ENCODE assay signal across 1 cellular context in the genomic region with DNA sequence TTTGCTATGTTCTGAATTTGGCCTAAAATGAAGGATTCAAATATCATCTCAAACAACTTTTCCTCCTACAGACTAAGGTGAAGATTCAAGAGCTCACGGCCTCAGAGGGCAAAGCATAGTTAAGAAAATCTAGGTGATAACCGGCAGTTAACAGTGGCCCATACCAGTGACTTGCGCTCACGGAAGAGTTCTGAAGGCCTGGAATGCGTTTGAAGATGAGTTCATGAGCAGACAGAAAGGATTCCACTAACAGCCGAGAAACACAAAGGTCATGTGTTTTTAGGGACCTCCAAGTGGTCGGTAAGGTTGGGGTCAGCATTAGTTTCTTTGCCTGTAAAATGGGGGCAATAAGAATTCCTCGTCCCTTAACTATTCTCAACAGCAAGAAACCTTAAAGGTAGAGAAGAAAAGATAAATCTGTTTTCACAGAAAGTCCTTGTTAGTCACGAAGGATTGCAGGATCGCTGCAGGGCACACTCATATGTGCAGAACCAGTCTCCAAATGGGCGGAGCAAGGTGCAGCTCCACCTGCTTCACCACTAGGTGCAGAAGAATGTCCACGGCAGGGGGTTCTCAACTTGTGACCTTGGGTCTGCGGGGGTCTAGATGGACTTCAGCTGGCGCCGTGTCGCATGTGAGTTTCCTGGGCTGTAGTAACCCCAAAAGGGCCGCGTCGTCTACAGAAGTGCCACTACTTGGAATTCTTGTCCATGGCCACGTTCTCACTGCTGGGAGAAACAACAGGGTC.
A peak's percentile ranks its signal among the peaks of the same experiment; 100 is the strongest.
TF ChIP-seq lines count a peak whose summit lies in the region.

No MANE protein-coding gene starts in this region.

TF ChIP-seq in GM12878, 131 proteins besides CTCF, POLR2A, EP300 and RAD21 (continued from another document):
- TF ChIP-seq, protein P1, sequence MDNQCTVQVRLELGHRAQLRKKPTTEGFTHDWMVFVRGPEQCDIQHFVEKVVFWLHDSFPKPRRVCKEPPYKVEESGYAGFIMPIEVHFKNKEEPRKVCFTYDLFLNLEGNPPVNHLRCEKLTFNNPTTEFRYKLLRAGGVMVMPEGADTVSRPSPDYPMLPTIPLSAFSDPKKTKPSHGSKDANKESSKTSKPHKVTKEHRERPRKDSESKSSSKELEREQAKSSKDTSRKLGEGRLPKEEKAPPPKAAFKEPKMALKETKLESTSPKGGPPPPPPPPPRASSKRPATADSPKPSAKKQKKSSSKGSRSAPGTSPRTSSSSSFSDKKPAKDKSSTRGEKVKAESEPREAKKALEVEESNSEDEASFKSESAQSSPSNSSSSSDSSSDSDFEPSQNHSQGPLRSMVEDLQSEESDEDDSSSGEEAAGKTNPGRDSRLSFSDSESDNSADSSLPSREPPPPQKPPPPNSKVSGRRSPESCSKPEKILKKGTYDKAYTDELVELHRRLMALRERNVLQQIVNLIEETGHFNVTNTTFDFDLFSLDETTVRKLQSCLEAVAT (IDR thresholded peaks at IDR 0.05), result 0 out of 2 replicates have a peak, but pooled peaks have one; percentile 66
- TF ChIP-seq KAT2A (conservative IDR thresholded peaks at IDR 0.05; ENCODE audit: control insufficient read depth, low read depth, low read length) (no peak), SMARCA5 (IDR thresholded peaks at IDR 0.05) (0 out of 2 replicates have a peak, but pooled peaks have one; percentile 17), IKZF2 (IDR thresholded peaks at IDR 0.05) (0 out of 4 replicates have a peak, but pooled peaks of 1 of the 2 experiments have one; percentile 9), SMAD5 (IDR thresholded peaks at IDR 0.05; ENCODE audit: low read depth) (no peak), IRF4 (IDR thresholded peaks at IDR 0.05; ENCODE audit: low read depth, low read length) (no peak), NR2C1 (IDR thresholded peaks at IDR 0.05) (no peak)
- TF ChIP-seq, protein P2, sequence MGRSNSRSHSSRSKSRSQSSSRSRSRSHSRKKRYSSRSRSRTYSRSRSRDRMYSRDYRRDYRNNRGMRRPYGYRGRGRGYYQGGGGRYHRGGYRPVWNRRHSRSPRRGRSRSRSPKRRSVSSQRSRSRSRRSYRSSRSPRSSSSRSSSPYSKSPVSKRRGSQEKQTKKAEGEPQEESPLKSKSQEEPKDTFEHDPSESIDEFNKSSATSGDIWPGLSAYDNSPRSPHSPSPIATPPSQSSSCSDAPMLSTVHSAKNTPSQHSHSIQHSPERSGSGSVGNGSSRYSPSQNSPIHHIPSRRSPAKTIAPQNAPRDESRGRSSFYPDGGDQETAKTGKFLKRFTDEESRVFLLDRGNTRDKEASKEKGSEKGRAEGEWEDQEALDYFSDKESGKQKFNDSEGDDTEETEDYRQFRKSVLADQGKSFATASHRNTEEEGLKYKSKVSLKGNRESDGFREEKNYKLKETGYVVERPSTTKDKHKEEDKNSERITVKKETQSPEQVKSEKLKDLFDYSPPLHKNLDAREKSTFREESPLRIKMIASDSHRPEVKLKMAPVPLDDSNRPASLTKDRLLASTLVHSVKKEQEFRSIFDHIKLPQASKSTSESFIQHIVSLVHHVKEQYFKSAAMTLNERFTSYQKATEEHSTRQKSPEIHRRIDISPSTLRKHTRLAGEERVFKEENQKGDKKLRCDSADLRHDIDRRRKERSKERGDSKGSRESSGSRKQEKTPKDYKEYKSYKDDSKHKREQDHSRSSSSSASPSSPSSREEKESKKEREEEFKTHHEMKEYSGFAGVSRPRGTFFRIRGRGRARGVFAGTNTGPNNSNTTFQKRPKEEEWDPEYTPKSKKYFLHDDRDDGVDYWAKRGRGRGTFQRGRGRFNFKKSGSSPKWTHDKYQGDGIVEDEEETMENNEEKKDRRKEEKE (IDR thresholded peaks at IDR 0.05), result no peak
- TF ChIP-seq, protein P3, sequence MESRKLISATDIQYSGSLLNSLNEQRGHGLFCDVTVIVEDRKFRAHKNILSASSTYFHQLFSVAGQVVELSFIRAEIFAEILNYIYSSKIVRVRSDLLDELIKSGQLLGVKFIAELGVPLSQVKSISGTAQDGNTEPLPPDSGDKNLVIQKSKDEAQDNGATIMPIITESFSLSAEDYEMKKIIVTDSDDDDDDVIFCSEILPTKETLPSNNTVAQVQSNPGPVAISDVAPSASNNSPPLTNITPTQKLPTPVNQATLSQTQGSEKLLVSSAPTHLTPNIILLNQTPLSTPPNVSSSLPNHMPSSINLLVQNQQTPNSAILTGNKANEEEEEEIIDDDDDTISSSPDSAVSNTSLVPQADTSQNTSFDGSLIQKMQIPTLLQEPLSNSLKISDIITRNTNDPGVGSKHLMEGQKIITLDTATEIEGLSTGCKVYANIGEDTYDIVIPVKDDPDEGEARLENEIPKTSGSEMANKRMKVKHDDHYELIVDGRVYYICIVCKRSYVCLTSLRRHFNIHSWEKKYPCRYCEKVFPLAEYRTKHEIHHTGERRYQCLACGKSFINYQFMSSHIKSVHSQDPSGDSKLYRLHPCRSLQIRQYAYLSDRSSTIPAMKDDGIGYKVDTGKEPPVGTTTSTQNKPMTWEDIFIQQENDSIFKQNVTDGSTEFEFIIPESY (IDR thresholded peaks at IDR 0.05), result no peak
